ENCODE assay signal across 13 cellular contexts in genomic region chr11:62860835-62861563, GRCh38. TPM values are rescaled to one million over a fixed set of nuclear protein-coding genes. Genes with fewer than 3 reads are reported as not detected.
DNase-seq lines count a peak whose midpoint lies in the region; ATAC-seq and TF ChIP-seq lines count a peak whose summit lies in the region.
"Had no signal": no experiment of that assay in that cellular context is flagged by ENCODE, and none has a peak within 500 bp of the region (broad histone marks: within the 10 kb centered on the region; RNA-seq: fewer than 3 reads in every experiment).

No MANE protein-coding gene starts in this region.

- TF ChIP-seq CTCF in GM06990 (IDR thresholded peaks at IDR 0.05; ENCODE audit: insufficient read depth, low read length, poor library complexity, severe bottlenecking) (no peak), endodermal cell (conservative IDR thresholded peaks at IDR 0.05) (no peak)

- H3K27me3 Mint-ChIP-seq in endodermal cell (ENCODE audit: insufficient read depth): no peaks in the 10 kb centered on the region
- H3K27me3 Mint-ChIP-seq in effector memory CD8-positive, alpha-beta T cell: no peaks in the 10 kb centered on the region

- peak; percentile 41 for DNase-seq in GM06990 (ENCODE audit: extremely low read depth, insufficient read length)
- DNase-seq in MV-4-11 (lab: John Stamatoyannopoulos, UW): peak; percentile 86
- no peak for DNase-seq in endodermal cell
- DNase-seq in GF-D8 (lab: John Stamatoyannopoulos, UW): no peak
- no peak for DNase-seq in effector memory CD8-positive, alpha-beta T cell
- DNase-seq: activated CD4-positive, CD25-positive, alpha-beta regulatory T cell treated with anti-CD3 and anti-CD28 coated beads, Interleukin-2, amount 50 U/mL, for 72 hours; naive thymus-derived CD4-positive, alpha-beta T cell; NCI-H146; stimulated activated CD4-positive, alpha-beta T cell treated with anti-CD3 and anti-CD28 coated beads, Interleukin-2, amount 100 ng/mL, for 24 hours had no signal

- no peaks in the 10 kb centered on the region for H3K9me3 Mint-ChIP-seq in endodermal cell
- H3K9me3 Mint-ChIP-seq in effector memory CD8-positive, alpha-beta T cell: no peaks in the 10 kb centered on the region

- peak overlapping the region; percentile 88 for H3K27ac Mint-ChIP-seq in endodermal cell
- no peak overlapping the region for H3K27ac Mint-ChIP-seq in effector memory CD8-positive, alpha-beta T cell

- peaks cover 47% of the 10 kb centered on the region for H3K4me1 Mint-ChIP-seq in endodermal cell
- peaks cover 8 to 15% of the 10 kb centered on the region in 2 donors for H3K4me1 Mint-ChIP-seq in effector memory CD8-positive, alpha-beta T cell (ENCODE audit: low read depth in 2 of 2)

- no peaks in the 10 kb centered on the region for H3K9me3 ChIP-seq in endodermal cell (ENCODE audit: control insufficient read depth, low read length)
- H3K9me3 ChIP-seq: thoracic aorta had no signal

- 88 to 91% methylated on average over 3 to 5 of the region's 5 CpGs for WGBS in endodermal cell (ENCODE audit: insufficient coverage in 1 of 2, insufficient read length in 1 of 2), 2 experiments

- peaks cover 17% of the 10 kb centered on the region for H3K36me3 Mint-ChIP-seq in endodermal cell (ENCODE audit: low read depth)
- peaks cover 10% of the 10 kb centered on the region for H3K36me3 Mint-ChIP-seq in effector memory CD8-positive, alpha-beta T cell (ENCODE audit: insufficient read depth)

- peaks cover 9% of the 10 kb centered on the region for H3K4me1 ChIP-seq in endodermal cell (ENCODE audit: control insufficient read depth, insufficient read depth, low read length)

- peak overlapping the region; percentile 20 for H3K27ac ChIP-seq in endodermal cell (ENCODE audit: low read depth, low read length)
- H3K27ac ChIP-seq: thoracic aorta had no signal

- no peak overlapping the region for H3K9ac ChIP-seq in endodermal cell (ENCODE audit: extremely low read depth, low read length, poor library complexity, severe bottlenecking)

- H3K27me3 ChIP-seq in GM06990 (replicated peaks; ENCODE audit: control insufficient read depth, insufficient read depth, low read length) (no peaks in the 10 kb centered on the region), endodermal cell (ENCODE audit: control insufficient read depth, insufficient read depth, low read length, poor library complexity, severe bottlenecking) (no peaks in the 10 kb centered on the region)

- H3K4me3 ChIP-seq in GM06990 (replicated peaks; ENCODE audit: low read depth, low read length) (no peak overlapping the region), endodermal cell (ENCODE audit: low read length) (no peak overlapping the region)
- H3K4me3 ChIP-seq: thoracic aorta had no signal

- no peak for ATAC-seq in effector memory CD8-positive, alpha-beta T cell (replicated peaks)
- no peak for ATAC-seq in HG02870 (IDR thresholded peaks at IDR 0.05; ENCODE audit: unreplicated experiment)
- ATAC-seq: naive thymus-derived CD4-positive, alpha-beta T cell had no signal

- H3K4me3 Mint-ChIP-seq in endodermal cell: peak overlapping the region; percentile 14
- no peak overlapping the region for H3K4me3 Mint-ChIP-seq in effector memory CD8-positive, alpha-beta T cell
- H3K4me3 Mint-ChIP-seq: naive thymus-derived CD4-positive, alpha-beta T cell had no signal

- H3K36me3 ChIP-seq in GM06990 (ENCODE audit: control insufficient read depth, insufficient read depth, low read length): no peaks in the 10 kb centered on the region
- H3K36me3 ChIP-seq in endodermal cell (ENCODE audit: control insufficient read depth, insufficient read depth, low read length): peaks cover 19% of the 10 kb centered on the region
- H3K36me3 ChIP-seq: thoracic aorta had no signal

RNA-seq across cellular contexts. Expression of gene SLC3A2, which starts 19.7 kb away (rescaled TPM):
- 100 to 1,000 TPM; 438 to 488 TPM for total RNA-seq in endodermal cell
- 216 TPM for polyA plus RNA-seq in endodermal cell (2013, experiment 1 of 2)
- polyA plus RNA-seq in endodermal cell (2013, experiment 2 of 2): 179 TPM

RNA-seq across cellular contexts. Expression of gene WDR74, which starts 21.6 kb away (rescaled TPM):
- 10 to 100 TPM; 44.6 to 48.1 TPM for total RNA-seq in endodermal cell
- polyA plus RNA-seq in endodermal cell (2013, experiment 1 of 2): 130 TPM
- polyA plus RNA-seq in endodermal cell (2013, experiment 2 of 2): 195 TPM

RNA-seq across cellular contexts. Expression of gene TEX54, which starts 28.4 kb away (rescaled TPM):
- not detected for total RNA-seq in endodermal cell
- not detected for polyA plus RNA-seq in endodermal cell (2013, experiment 1 of 2)
- polyA plus RNA-seq in endodermal cell (2013, experiment 2 of 2): not detected
- total RNA-seq: aorta, Daoy, thoracic aorta had no signal

RNA-seq across cellular contexts. Expression of gene STX5, which starts 29.1 kb away (rescaled TPM):
- 10 to 100 TPM; 36.9 to 37.3 TPM for total RNA-seq in endodermal cell
- polyA plus RNA-seq in endodermal cell (2013, experiment 1 of 2): 38.8 TPM
- 35.1 TPM for polyA plus RNA-seq in endodermal cell (2013, experiment 2 of 2)

RNA-seq across cellular contexts. Expression of gene NXF1, which starts 55.8 kb away (rescaled TPM):
- total RNA-seq in endodermal cell: 10 to 100 TPM; 45.8 to 61.4 TPM
- polyA plus RNA-seq in endodermal cell (2013, experiment 1 of 2): 60.6 TPM
- polyA plus RNA-seq in endodermal cell (2013, experiment 2 of 2): 59.8 TPM

Comparison
In these comparisons a context has a peak if more than half of its experiments do, and no peak if none do; other contexts are left out.
1. DNase-seq: peak in GM06990 (single experiment) and MV-4-11 (single experiment); none in endodermal cell (single experiment), GF-D8 (single experiment) and effector memory CD8-positive, alpha-beta T cell (0 of 3).